ENCODE assay signal across 8 cellular contexts in genomic region chr2:20350105-20350712, GRCh38. TPM values are rescaled to one million over a fixed set of nuclear protein-coding genes. Genes with fewer than 3 reads are reported as not detected.
A peak's percentile ranks its signal among the peaks of the same experiment; 100 is the strongest.
DNase-seq lines count a peak whose midpoint lies in the region; ATAC-seq and TF ChIP-seq lines count a peak whose summit lies in the region.

No MANE protein-coding gene starts in this region.

- peak overlapping the region in 2 of 3 donors; percentile 78 to 97 for H3K27ac Mint-ChIP-seq in IgD-negative memory B cell
- H3K27ac Mint-ChIP-seq in brain: peak overlapping the region; percentile 40 to 92 (median 91)

- CTCF ChIA-PET in GM10248 (lab: Yijun Ruan, JAX): interaction anchor here (0.8 kb wide), 1 partner anchor 12 kb away, joined by 3 read pairs; no protein-coding TSS in a partner anchor

- peaks cover 1% of the 10 kb centered on the region for H3K36me3 Mint-ChIP-seq in IgD-negative memory B cell
- H3K36me3 Mint-ChIP-seq in brain: peaks cover 29% of the 10 kb centered on the region

- peak; percentile 25 for ATAC-seq in GM21619 (IDR thresholded peaks at IDR 0.05; ENCODE audit: unreplicated experiment)

- H3K27me3 Mint-ChIP-seq in IgD-negative memory B cell: no peaks in the 10 kb centered on the region
- peaks cover 6% of the 10 kb centered on the region for H3K27me3 Mint-ChIP-seq in brain

- H3K4me3 Mint-ChIP-seq in IgD-negative memory B cell (peak overlapping the region in 1 of 4 donors; percentile 97), brain (peak overlapping the region; percentile 86 to 98 (median 88))

- DNase-seq in GM10248 (ENCODE audit: extremely low spot score) (peak; percentile 57), T-helper 22 cell (ENCODE audit: low read depth) (peak; percentile 42), inferior parietal cortex (ENCODE audit: extremely low spot score) (peak; percentile 29), SK-N-DZ (ENCODE audit: low spot score) (no peak)
- DNase-seq in stimulated activated CD4-positive, alpha-beta T cell treated with anti-CD3 and anti-CD28 coated beads, Interleukin-12 subunit alpha, Interleukin-12 subunit beta, amount 100 ng/mL, for 4 hours: peak; percentile 64

- no peaks in the 10 kb centered on the region for H3K9me3 Mint-ChIP-seq in IgD-negative memory B cell
- no peaks in the 10 kb centered on the region for H3K9me3 Mint-ChIP-seq in brain

- POLR2A ChIA-PET in GM10248 (lab: Yijun Ruan, JAX): interaction anchor here (2.0 kb wide), 1 partner anchor 97 kb away, joined by 10 read pairs; the partner anchor contains the start of gene RHOB

- TF ChIP-seq CTCF in GM10248 (IDR thresholded peaks at IDR 0.05; ENCODE audit: control extremely low read depth, extremely low read depth, low read depth, missing control alignments) (no peak), brain (conservative IDR thresholded peaks at IDR 0.05) (no peak)

- peaks cover 32 to 42% (median 35%) of the 10 kb centered on the region in 3 donors for H3K4me1 Mint-ChIP-seq in IgD-negative memory B cell
- peaks cover 48% of the 10 kb centered on the region for H3K4me1 Mint-ChIP-seq in brain

RNA-seq across cellular contexts. Expression of gene PUM2, which starts 0.4 kb away (rescaled TPM):
- 14.6 TPM for polyA plus RNA-seq in IgD-negative memory B cell
- polyA plus RNA-seq in brain (ENCODE audit: insufficient read depth, low read depth, low replicate concordance): 33.2 TPM
- 20.8 and 31.6 TPM in 2 replicates for polyA plus RNA-seq in SK-N-DZ (2014; cell fraction: cytosol; rRNA removed)
- 16.8 and 32.0 TPM in 2 replicates for polyA plus RNA-seq in SK-N-DZ (2014; cell fraction: nucleus; rRNA removed)
